Comparison of ENCODE assay signal across 12 cellular contexts in genomic region chr16:83992624-83993023, GRCh38. TPM values are rescaled to one million over a fixed set of nuclear protein-coding genes. Genes with fewer than 3 reads are reported as not detected.
DNase-seq lines count a peak whose midpoint lies in the region; TF ChIP-seq lines count a peak whose summit lies in the region.
"Had no signal": no experiment of that assay in that cellular context is flagged by ENCODE, and none has a peak within 500 bp of the region (broad histone marks: within the 10 kb centered on the region; RNA-seq: fewer than 3 reads in every experiment).

No MANE protein-coding gene starts in this region.

- peaks cover 6% of the 10 kb centered on the region for H3K79me1 ChIP-seq in neuronal stem cell (ENCODE audit: low read depth, low read length)

- no peak overlapping the region for H3K18ac ChIP-seq in neuronal stem cell (ENCODE audit: low read length)

- no peak overlapping the region for H3K9ac ChIP-seq in neuronal stem cell (ENCODE audit: low read depth, low read length, poor library complexity)

- H3K36me3 ChIP-seq in OCI-LY7 (ENCODE audit: insufficient read depth, low read length) (no peaks in the 10 kb centered on the region), neuronal stem cell (replicated peaks in 1 of 2; ENCODE audit: control insufficient read depth in 2 of 2, insufficient read depth in 2 of 2, low read length in 2 of 2) (peaks cover 2 to 17% of the 10 kb centered on the region in 2 donors)

- H3K4me1 ChIP-seq in OCI-LY7 (ENCODE audit: insufficient read depth, low read length, poor library complexity, severe bottlenecking) (no peaks in the 10 kb centered on the region), neuronal stem cell (ENCODE audit: control insufficient read depth in 2 of 2, insufficient read depth in 1 of 2, low read depth in 1 of 2, low read length in 2 of 2) (peaks cover 21 to 57% of the 10 kb centered on the region in 2 donors)

- H2BK120ac ChIP-seq in neuronal stem cell (ENCODE audit: low read depth, low read length): no peak overlapping the region

- intact Hi-C loops in OCI-LY7 (cut with micrococcal nuclease; ENCODE audit: unreplicated experiment): no loop called here

- H3K27ac ChIP-seq in RWPE1 (peak overlapping the region; percentile 25; the same call in 1 of the 2 replicates), OCI-LY7 (ENCODE audit: low read depth, low read length, poor library complexity, severe bottlenecking) (no peak overlapping the region), neuronal stem cell (replicated peaks; ENCODE audit: low read length) (no peak overlapping the region)

- DNase-seq in COR-L47 (lab: John Stamatoyannopoulos, UW) (peak; percentile 19), RWPE1 (ENCODE audit: low spot score) (no peak), foreskin fibroblast (peak; percentile 37 to 78), occipital lobe (lab: John Stamatoyannopoulos, UW) (peak; percentile 62), OCI-LY7 (ENCODE audit: low spot score) (no peak), neuronal stem cell (ENCODE audit: low spot score) (no peak), NCI-H748 (lab: John Stamatoyannopoulos, UW; ENCODE audit: unreplicated experiment) (no peak)
- DNase-seq in activated CD4-positive, alpha-beta T cell treated with anti-CD3 and anti-CD28 coated beads, Interleukin-2, amount 50 U/mL, for 1 hour: no peak
- DNase-seq: activated CD4-positive, alpha-beta T cell treated with anti-CD3 and anti-CD28 coated beads, Interleukin-2, amount 10 ng/mL, durations not matched to agents 7 days and 5 days; activated naive CD8-positive, alpha-beta T cell treated with anti-CD3 and anti-CD28 coated beads, Interleukin-2, amount 50 U/mL, for 24 hours; NCI-H1048; SIG-M5 had no signal

- H4K20me1 ChIP-seq in OCI-LY7 (ENCODE audit: insufficient read depth, low read length): no peaks in the 10 kb centered on the region

- no peaks in the 10 kb centered on the region for H3K79me2 ChIP-seq in OCI-LY7 (ENCODE audit: insufficient read depth, low read depth, low read length)

- WGBS in neuronal stem cell (ENCODE audit: extremely low coverage in 2 of 2, insufficient read length in 2 of 2, insufficient replicate concordance in 1 of 2), 2 donors: no CpG with 5 or more reads among the region's 6 CpGs

- H3K14ac ChIP-seq in neuronal stem cell (ENCODE audit: low read length): no peak overlapping the region

- no peak overlapping the region for H4K91ac ChIP-seq in neuronal stem cell (ENCODE audit: low read depth, low read length, poor library complexity)

- no peak overlapping the region for H2BK15ac ChIP-seq in neuronal stem cell (ENCODE audit: low read length)

- no peak overlapping the region for H3K23ac ChIP-seq in neuronal stem cell (ENCODE audit: low read depth, low read length, poor library complexity)

- POLR2A ChIA-PET in RWPE1 (lab: Yijun Ruan, JAX; ENCODE audit: low non-redundant PET): no interaction called here
- POLR2A ChIA-PET in OCI-LY7 (lab: Charles Lee): no interaction called here

- no peak overlapping the region for H2BK5ac ChIP-seq in neuronal stem cell (ENCODE audit: low read length)

- no peak for TF ChIP-seq CTCF in RWPE1 (conservative IDR thresholded peaks at IDR 0.05; ENCODE audit: low read depth)
- no peak for TF ChIP-seq CTCF in foreskin fibroblast (IDR thresholded peaks at IDR 0.05; ENCODE audit: low read depth, low read length)
- TF ChIP-seq CTCF in OCI-LY7 (conservative IDR thresholded peaks at IDR 0.05; ENCODE audit: low read length): no peak

- CTCF ChIA-PET in RWPE1 (lab: Yijun Ruan, JAX): interaction anchor here (0.6 to 1.0 kb wide), 3 partner anchors 10 to 70 kb away, joined by 3 read pairs; no protein-coding TSS in a partner anchor
- CTCF ChIA-PET in OCI-LY7 (lab: Charles Lee; ENCODE audit: unreplicated experiment): no interaction called here

- no peak overlapping the region for H2BK12ac ChIP-seq in neuronal stem cell (ENCODE audit: low read length)

- no peak overlapping the region for H2AFZ ChIP-seq in OCI-LY7 (ENCODE audit: low read length)
- H2AFZ ChIP-seq in neuronal stem cell (ENCODE audit: low read length): no peak overlapping the region

- no peaks in the 10 kb centered on the region for H3K9me2 ChIP-seq in OCI-LY7 (ENCODE audit: insufficient read depth, low read length)

- H3K4me2 ChIP-seq in OCI-LY7 (ENCODE audit: low read length) (no peak overlapping the region), neuronal stem cell (ENCODE audit: insufficient read depth, low read length, poor library complexity, severe bottlenecking) (no peak overlapping the region)

- no peak overlapping the region for H4K8ac ChIP-seq in neuronal stem cell (ENCODE audit: low read depth, low read length)

- no peak overlapping the region for H3K4me3 ChIP-seq in foreskin fibroblast (ENCODE audit: low read depth in 1 of 2, low read length in 2 of 2)
- no peak overlapping the region for H3K4me3 ChIP-seq in OCI-LY7 (ENCODE audit: low read depth, low read length, poor library complexity, severe bottlenecking)
- H3K4me3 ChIP-seq in neuronal stem cell (ENCODE audit: low read length in 2 of 2): no peak overlapping the region

- H2AK5ac ChIP-seq in neuronal stem cell (ENCODE audit: low read depth, low read length): no peak overlapping the region

- no peaks in the 10 kb centered on the region for H3K27me3 ChIP-seq in neuronal stem cell (ENCODE audit: control insufficient read depth in 3 of 3, insufficient read depth in 3 of 3, low read depth in 1 of 3, low read length in 3 of 3)

- H3K4ac ChIP-seq in neuronal stem cell (ENCODE audit: low read length): no peak overlapping the region

- BruUV-seq in OCI-LY7 (replicated peaks; lab: Mats Ljungman, UMichigan): no TSS peak

- H3K9me3 ChIP-seq in OCI-LY7 (ENCODE audit: low read length) (no peaks in the 10 kb centered on the region), neuronal stem cell (replicated peaks in 1 of 2; ENCODE audit: control insufficient read depth in 2 of 2, insufficient read depth in 1 of 2, low read depth in 1 of 2, low read length in 2 of 2) (no peaks in the 10 kb centered on the region)

RNA-seq across cellular contexts. Expression of gene NECAB2, which starts 24.6 kb away (rescaled TPM):
- total RNA-seq in occipital lobe: 1.9 TPM
- not detected in 2 replicates for total RNA-seq in OCI-LY7 (2014; rRNA removed; shearing (Covaris generic))
- total RNA-seq in OCI-LY7 (2022): not detected in 2 replicates
- 23.1 TPM for polyA plus RNA-seq in neuronal stem cell (2013, experiment 1 of 2)
- polyA plus RNA-seq in neuronal stem cell (2013, experiment 2 of 2): 20.8 TPM
- total RNA-seq: activated CD4-positive, alpha-beta T cell treated with anti-CD3 and anti-CD28 coated beads, Interleukin-2, amount 10 ng/mL, durations not matched to agents 7 days and 5 days had no signal

RNA-seq across cellular contexts. Expression of gene OSGIN1, which starts 39.6 kb away (rescaled TPM):
- total RNA-seq in occipital lobe: 0.31 TPM
- 0.28 and 0.41 TPM in 2 replicates for total RNA-seq in OCI-LY7 (2014; rRNA removed; shearing (Covaris generic))
- 1.0 and 2.0 TPM in 2 replicates for total RNA-seq in OCI-LY7 (2022)
- polyA plus RNA-seq in neuronal stem cell (2013, experiment 1 of 2): 0.20 TPM
- 0.25 TPM for polyA plus RNA-seq in neuronal stem cell (2013, experiment 2 of 2)

RNA-seq across cellular contexts. Expression of gene SLC38A8, which starts 50.0 kb away (rescaled TPM):
- total RNA-seq in occipital lobe: not detected
- total RNA-seq in OCI-LY7 (2014; rRNA removed; shearing (Covaris generic)): not detected in 2 replicates
- total RNA-seq in OCI-LY7 (2022): not detected in 2 replicates
- 0.32 TPM for polyA plus RNA-seq in neuronal stem cell (2013, experiment 1 of 2)
- polyA plus RNA-seq in neuronal stem cell (2013, experiment 2 of 2): 0.18 TPM
- total RNA-seq: activated CD4-positive, alpha-beta T cell treated with anti-CD3 and anti-CD28 coated beads, Interleukin-2, amount 10 ng/mL, durations not matched to agents 7 days and 5 days had no signal

Comparison
In these comparisons a context has a peak if more than half of its experiments do, and no peak if none do; other contexts are left out.
1. DNase-seq: peak in COR-L47 (single experiment), foreskin fibroblast (2 of 2) and occipital lobe (single experiment); none in RWPE1 (single experiment), OCI-LY7 (single experiment), activated CD4-positive, alpha-beta T cell treated with anti-CD3 and anti-CD28 coated beads, Interleukin-2, amount 50 U/mL, for 1 hour (single experiment), neuronal stem cell (single experiment) and NCI-H748 (single experiment).